ENCODE assay signal across 20 cellular contexts in the genomic region with DNA sequence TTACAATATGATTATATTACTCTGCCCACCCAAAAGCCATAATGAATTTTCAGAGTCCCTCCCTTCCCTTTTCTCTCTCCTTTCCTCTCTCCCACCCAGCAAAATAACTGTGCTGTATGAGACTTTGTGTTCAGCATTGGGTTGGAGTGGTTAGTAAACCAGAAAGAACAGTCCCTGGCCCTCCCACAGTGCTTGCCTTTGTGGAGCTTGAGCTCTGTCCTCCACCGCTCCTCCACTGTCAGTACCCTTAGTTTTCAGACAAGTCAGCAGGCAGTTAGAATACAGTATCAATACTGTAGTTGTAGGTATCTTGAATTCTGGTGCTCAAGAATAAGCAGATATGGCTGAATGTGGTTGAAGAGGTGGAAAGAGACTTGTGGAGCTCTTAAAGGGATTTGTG.
DNase-seq lines count a peak whose midpoint lies in the region; ATAC-seq and TF ChIP-seq lines count a peak whose summit lies in the region.
"Had no signal": no experiment of that assay in that cellular context is flagged by ENCODE, and none has a peak within 500 bp of the region (broad histone marks: within the 10 kb centered on the region; RNA-seq: fewer than 3 reads in every experiment).

No MANE protein-coding gene starts in this region.

- ATAC-seq in WTC11 (peak; percentile 92), HG03175 (IDR thresholded peaks at IDR 0.05; ENCODE audit: unreplicated experiment) (no peak), GM21529 (IDR thresholded peaks at IDR 0.05; ENCODE audit: unreplicated experiment) (no peak), foreskin keratinocyte (no peak)
- ATAC-seq: HepG2 had no signal

- H3K27ac ChIP-seq in cardiac muscle cell (peak overlapping the region; percentile 24), left ventricle myocardium inferior (replicated peaks) (no peak overlapping the region), foreskin keratinocyte (no peak overlapping the region)
- H3K27ac ChIP-seq: 22Rv1, KMS-11 had no signal

- H3K9me3 ChIP-seq in cardiac muscle cell (ENCODE audit: low read depth) (no peaks in the 10 kb centered on the region), left ventricle myocardium inferior (replicated peaks) (no peaks in the 10 kb centered on the region)
- H3K9me3 ChIP-seq: BE2C had no signal

- H3K27me3 ChIP-seq in cardiac muscle cell (no peaks in the 10 kb centered on the region), left ventricle myocardium inferior (ENCODE audit: low read depth) (no peaks in the 10 kb centered on the region), foreskin keratinocyte (no peaks in the 10 kb centered on the region)
- H3K27me3 ChIP-seq: BE2C had no signal

- H3K4me1 Mint-ChIP-seq in WTC11 (peaks cover 30% of the 10 kb centered on the region), mesothelial cell of epicardium (peaks cover 34% of the 10 kb centered on the region)

- H3K4me1 ChIP-seq in cardiac muscle cell (ENCODE audit: low read depth) = peaks cover 9% of the 10 kb centered on the region
- H3K4me1 ChIP-seq in left ventricle myocardium inferior = peaks cover 8% of the 10 kb centered on the region
- H3K4me1 ChIP-seq in foreskin keratinocyte = no peaks in the 10 kb centered on the region
- H3K4me1 ChIP-seq: BE2C had no signal

- H3K27me3 Mint-ChIP-seq in WTC11 (ENCODE audit: low read depth) = no peaks in the 10 kb centered on the region
- no peaks in the 10 kb centered on the region for H3K27me3 Mint-ChIP-seq in mesothelial cell of epicardium (ENCODE audit: low read depth)
- H3K27me3 Mint-ChIP-seq: CD4-positive, alpha-beta T cell had no signal

- CTCF ChIA-PET in WTC11 (lab: Charles Lee) = no interaction called here

- H3K36me3 Mint-ChIP-seq in WTC11 (no peaks in the 10 kb centered on the region), mesothelial cell of epicardium (no peaks in the 10 kb centered on the region)

- no peak for TF ChIP-seq CTCF in cardiac muscle cell (IDR thresholded peaks at IDR 0.05; ENCODE audit: low read depth, low read length)
- no peak for TF ChIP-seq CTCF in left ventricle myocardium inferior (IDR thresholded peaks at IDR 0.05; ENCODE audit: borderline replicate concordance)
- no peak for TF ChIP-seq CTCF in WTC11 (IDR thresholded peaks at IDR 0.05)
- no peak for TF ChIP-seq CTCF in mesothelial cell of epicardium (IDR thresholded peaks at IDR 0.05; ENCODE audit: unreplicated experiment)
- TF ChIP-seq CTCF in foreskin keratinocyte (conservative IDR thresholded peaks at IDR 0.05) = no peak

- peak in 1 of 2 donors; percentile 25 for DNase-seq in cardiac muscle cell (ENCODE audit: low read depth in 1 of 2, low spot score in 1 of 2)
- no peak for DNase-seq in left ventricle myocardium inferior
- DNase-seq in WTC11 (ENCODE audit: low spot score) = no peak
- no peak for DNase-seq in mesothelial cell of epicardium (ENCODE audit: low spot score in 2 of 2, unreplicated experiment in 2 of 2)
- no peak for DNase-seq in central memory CD4-positive, alpha-beta T cell
- no peak for DNase-seq in foreskin keratinocyte
- DNase-seq: BE2C; CD4-positive, alpha-beta T cell; EL; GOT3; NCI-H1092; NCI-H146; NCI-H2081 treated with DMSO at 0.1 percent for 48 hours; NCI-H510A treated with DMSO at 0.1 percent for 48 hours; SIG-M5 had no signal

- H3K4me3 ChIP-seq in cardiac muscle cell (no peak overlapping the region), left ventricle myocardium inferior (no peak overlapping the region)

- H3K36me3 ChIP-seq in cardiac muscle cell = no peaks in the 10 kb centered on the region
- no peaks in the 10 kb centered on the region for H3K36me3 ChIP-seq in left ventricle myocardium inferior
- H3K36me3 ChIP-seq: BE2C had no signal

- H3K27ac Mint-ChIP-seq in WTC11 (no peak overlapping the region), mesothelial cell of epicardium (peak overlapping the region; percentile 13)
- H3K27ac Mint-ChIP-seq: CD4-positive, alpha-beta T cell had no signal

- POLR2A ChIA-PET in WTC11 (lab: Charles Lee) = interaction anchor here (1.0 kb wide), 1 partner anchor 13 kb away, joined by 3 read pairs; no protein-coding TSS in a partner anchor

- H3K9me3 Mint-ChIP-seq in WTC11 = no peaks in the 10 kb centered on the region
- peaks cover 7% of the 10 kb centered on the region for H3K9me3 Mint-ChIP-seq in mesothelial cell of epicardium
- H3K9me3 Mint-ChIP-seq: CD4-positive, alpha-beta T cell had no signal

- no peak overlapping the region for H3K4me3 Mint-ChIP-seq in WTC11
- H3K4me3 Mint-ChIP-seq in mesothelial cell of epicardium = no peak overlapping the region
- H3K4me3 Mint-ChIP-seq: CD4-positive, alpha-beta T cell had no signal

- intact Hi-C loops in left ventricle myocardium inferior (cut with micrococcal nuclease) = no loop called here

TF ChIP-seq in WTC11, 78 proteins besides CTCF, POLR2A, EP300 and RAD21:
- TF ChIP-seq, protein P1, sequence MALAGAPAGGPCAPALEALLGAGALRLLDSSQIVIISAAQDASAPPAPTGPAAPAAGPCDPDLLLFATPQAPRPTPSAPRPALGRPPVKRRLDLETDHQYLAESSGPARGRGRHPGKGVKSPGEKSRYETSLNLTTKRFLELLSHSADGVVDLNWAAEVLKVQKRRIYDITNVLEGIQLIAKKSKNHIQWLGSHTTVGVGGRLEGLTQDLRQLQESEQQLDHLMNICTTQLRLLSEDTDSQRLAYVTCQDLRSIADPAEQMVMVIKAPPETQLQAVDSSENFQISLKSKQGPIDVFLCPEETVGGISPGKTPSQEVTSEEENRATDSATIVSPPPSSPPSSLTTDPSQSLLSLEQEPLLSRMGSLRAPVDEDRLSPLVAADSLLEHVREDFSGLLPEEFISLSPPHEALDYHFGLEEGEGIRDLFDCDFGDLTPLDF (CRISPR knock-in tag; IDR thresholded peaks at IDR 0.05) = no peak
- no peak for TF ChIP-seq TEAD4 (CRISPR knock-in tag; IDR thresholded peaks at IDR 0.05)
TF ChIP-seq in WTC11: peak in this region for 0.
